Comparison of ENCODE assay signal across 11 cellular contexts in the genomic region with DNA sequence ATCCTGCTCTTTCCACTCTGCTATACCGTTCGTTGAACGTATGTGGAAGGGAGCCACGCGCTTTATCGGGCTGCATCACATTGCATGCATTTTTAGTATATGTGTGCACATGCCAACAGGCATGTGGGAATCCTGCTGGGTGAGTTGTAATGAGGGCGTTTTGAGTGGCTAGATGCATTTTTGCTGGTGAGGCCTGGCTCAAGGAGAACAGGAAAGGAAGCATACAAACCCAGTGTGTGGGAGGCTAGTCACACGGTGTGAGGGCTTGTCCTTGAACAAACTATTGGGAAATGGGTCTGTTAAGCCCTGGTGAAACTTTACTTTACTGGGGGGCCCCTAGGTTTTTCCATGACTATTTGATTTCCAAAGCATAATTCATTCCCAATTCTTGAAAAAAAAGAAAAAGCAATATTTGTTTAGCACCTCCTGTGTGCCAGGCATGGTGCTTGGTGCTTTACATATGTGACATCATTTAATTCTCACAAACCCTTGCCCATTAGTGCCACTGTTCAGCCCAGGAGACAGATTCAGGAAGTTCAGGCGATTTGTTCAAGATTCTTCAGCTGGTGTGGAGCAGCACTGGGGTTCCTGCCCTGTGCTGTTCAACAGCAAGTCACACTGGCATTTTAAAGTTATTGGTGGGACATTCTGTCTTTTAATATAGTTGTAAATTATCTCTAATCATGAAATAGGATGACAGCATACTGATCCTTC. TPM values are rescaled to one million over a fixed set of nuclear protein-coding genes. Genes with fewer than 3 reads are reported as not detected.
A peak's percentile ranks its signal among the peaks of the same experiment; 100 is the strongest.
DNase-seq lines count a peak whose midpoint lies in the region; ATAC-seq and TF ChIP-seq lines count a peak whose summit lies in the region.
"Had no signal": no experiment of that assay in that cellular context is flagged by ENCODE, and none has a peak within 500 bp of the region (broad histone marks: within the 10 kb centered on the region; RNA-seq: fewer than 3 reads in every experiment).

No MANE protein-coding gene starts in this region.

- H3K4me1 Mint-ChIP-seq in CD4-positive, alpha-beta T cell (ENCODE audit: low read depth): peaks cover 45% of the 10 kb centered on the region
- H3K4me1 Mint-ChIP-seq: brain had no signal

- H3K4me3 ChIP-seq in esophagus squamous epithelium (no peak overlapping the region), osteoblast (ENCODE audit: insufficient read depth, low read length) (no peak overlapping the region)
- H3K4me3 ChIP-seq: GM12878 had no signal

- TF ChIP-seq CTCF in CD4-positive, alpha-beta T cell (IDR thresholded peaks at IDR 0.05): no peak
- TF ChIP-seq CTCF in esophagus squamous epithelium (IDR thresholded peaks at IDR 0.05) (no peak), osteoblast (IDR thresholded peaks at IDR 0.05; ENCODE audit: extremely low read depth, low read depth, low read length) (no peak)

- H3K9me3 Mint-ChIP-seq in CD4-positive, alpha-beta T cell: no peaks in the 10 kb centered on the region

- intact Hi-C loops in CD4-positive, alpha-beta T cell (cut with DNase I, micrococcal nuclease): loop anchor here in 1 of 2 experiments (10.0 kb wide), 3 partner anchors 95 to 1005 kb away; a partner anchor contains a TSS
- intact Hi-C loops in esophagus squamous epithelium (cut with DNase I): loop anchor here (10.0 kb wide), 2 partner anchors 105 to 245 kb away; no protein-coding TSS in a partner anchor

- TF ChIP-seq POLR2A in esophagus squamous epithelium (IDR thresholded peaks at IDR 0.05): no peak

- H3K27ac ChIP-seq in CD4-positive, alpha-beta T cell (ENCODE audit: low read depth, low read length): no peak overlapping the region
- peak overlapping the region; percentile 35 to 77 (median 53) for H3K27ac ChIP-seq in esophagus squamous epithelium
- peak overlapping the region; percentile 35 for H3K27ac ChIP-seq in osteoblast (ENCODE audit: low read depth, low read length)

- H3K36me3 ChIP-seq in esophagus squamous epithelium: no peaks in the 10 kb centered on the region
- no peaks in the 10 kb centered on the region for H3K36me3 ChIP-seq in osteoblast (ENCODE audit: insufficient read depth, low read length)

- H4K20me1 ChIP-seq in osteoblast (ENCODE audit: insufficient read depth, low read length): no peaks in the 10 kb centered on the region

- H2AFZ ChIP-seq in osteoblast (ENCODE audit: low read length): peak overlapping the region; percentile 47

- no peaks in the 10 kb centered on the region for H3K9me3 ChIP-seq in CD4-positive, alpha-beta T cell (ENCODE audit: control insufficient read depth, low read length)
- H3K9me3 ChIP-seq in esophagus squamous epithelium (no peaks in the 10 kb centered on the region), osteoblast (ENCODE audit: low read depth, low read length) (no peaks in the 10 kb centered on the region)
- H3K9me3 ChIP-seq: SK-N-SH had no signal

- H3K27ac Mint-ChIP-seq in CD4-positive, alpha-beta T cell: peak overlapping the region; percentile 89

- CTCF ChIA-PET in CD4-positive, alpha-beta T cell (lab: Charles Lee): interaction anchor here (1.3 kb wide), 1 partner anchor 11 kb away, joined by 3 read pairs; no protein-coding TSS in a partner anchor

- H3K4me1 ChIP-seq in esophagus squamous epithelium (peaks cover 20 to 74% (median 28%) of the 10 kb centered on the region in 3 donors), osteoblast (ENCODE audit: insufficient read depth, low read length) (peaks cover 13% of the 10 kb centered on the region)

- no peaks in the 10 kb centered on the region for H3K27me3 Mint-ChIP-seq in CD4-positive, alpha-beta T cell

- peaks cover 10% of the 10 kb centered on the region for H3K36me3 Mint-ChIP-seq in CD4-positive, alpha-beta T cell (ENCODE audit: low read depth)
- H3K36me3 Mint-ChIP-seq: brain had no signal

- H3K79me2 ChIP-seq in osteoblast (ENCODE audit: insufficient read depth, low read length): no peaks in the 10 kb centered on the region

- no peak for ATAC-seq in CD4-positive, alpha-beta T cell (ENCODE audit: poor library complexity)
- no peak for ATAC-seq in GM21619 (IDR thresholded peaks at IDR 0.05; ENCODE audit: unreplicated experiment)
- ATAC-seq: GM12878 had no signal

- H3K4me2 ChIP-seq in osteoblast (ENCODE audit: insufficient read depth, low read length): no peak overlapping the region
- H3K4me2 ChIP-seq: SK-N-SH had no signal

- no peak for DNase-seq in CD4-positive, alpha-beta T cell
- DNase-seq in RPMI7951 (ENCODE audit: low read depth): peak; percentile 36
- DNase-seq in esophagus squamous epithelium (lab: John Stamatoyannopoulos, UW): no peak
- no peak for DNase-seq in osteoblast (ENCODE audit: insufficient read length, low spot score, missing footprints)
- DNase-seq in activated CD4-positive, CD25-positive, alpha-beta regulatory T cell (lab: John Stamatoyannopoulos, UW): no peak
- DNase-seq in activated CD8-positive, alpha-beta memory T cell treated with anti-CD3 and anti-CD28 coated beads, Interleukin-2, amount 50 U/mL, for 4 hours: no peak
- DNase-seq in NCI-H446 (lab: John Stamatoyannopoulos, UW): no peak
- DNase-seq: SK-N-SH had no signal

- POLR2A ChIA-PET in CD4-positive, alpha-beta T cell (lab: Charles Lee): interaction anchor here (1.8 kb wide), 1 partner anchor 26 kb away, joined by 7 read pairs; a partner anchor contains a TSS

- no peak overlapping the region for H3K4me3 Mint-ChIP-seq in CD4-positive, alpha-beta T cell
- H3K4me3 Mint-ChIP-seq: brain had no signal

- WGBS in esophagus squamous epithelium, 2 donors: 58% methylated on average over 9 of the region's 9 CpGs

- no peaks in the 10 kb centered on the region for H3K27me3 ChIP-seq in CD4-positive, alpha-beta T cell (ENCODE audit: control insufficient read depth, insufficient read depth, low read length)
- H3K27me3 ChIP-seq in esophagus squamous epithelium: no peaks in the 10 kb centered on the region
- no peaks in the 10 kb centered on the region for H3K27me3 ChIP-seq in osteoblast (ENCODE audit: insufficient read depth, low read length)

RNA-seq across cellular contexts. Expression of a gene that starts 25.6 kb away (rescaled TPM):
- 100 to 1,000 TPM; 585 to 588 TPM for total RNA-seq in CD4-positive, alpha-beta T cell
- total RNA-seq in RPMI7951 (2014; rRNA removed; shearing (Covaris generic)): 36.6 and 49.7 TPM in 2 replicates
- total RNA-seq in esophagus squamous epithelium (100 to 1,000 TPM in 1 of 4 donors, 10 to 100 TPM in 3; 48.5 to 128 (median 66.1) TPM), osteoblast (46.9 and 48.9 TPM in 2 replicates)

Comparison
In these comparisons a context has a peak if more than half of its experiments do, and no peak if none do; other contexts are left out.
1. RNA of a gene that starts 25.6 kb away (total RNA-seq): 585 to 588 TPM in CD4-positive, alpha-beta T cell; 48.5 to 128 TPM in esophagus squamous epithelium, 46.9 to 48.9 TPM in osteoblast and 36.6 to 49.7 TPM in RPMI7951; every median in the first group is over 4 times any median in the second.